In genomic region chr1:2381741-2382620, GRCh38 we compare ENCODE assay signal across 8 cellular contexts. TPM values are rescaled to one million over a fixed set of nuclear protein-coding genes. Genes with fewer than 3 reads are reported as not detected.
A peak's percentile ranks its signal among the peaks of the same experiment; 100 is the strongest.
DNase-seq lines count a peak whose midpoint lies in the region; ATAC-seq and TF ChIP-seq lines count a peak whose summit lies in the region.

No MANE protein-coding gene starts in this region.

- H3K9me3 ChIP-seq in BE2C: no peaks in the 10 kb centered on the region
- H3K9me3 ChIP-seq in NT2/D1 (ENCODE audit: insufficient read depth, low read length): no peaks in the 10 kb centered on the region
- no peaks in the 10 kb centered on the region for H3K9me3 ChIP-seq in naive thymus-derived CD4-positive, alpha-beta T cell (ENCODE audit: control insufficient read depth in 2 of 3, low read length in 3 of 3)

- DNase-seq in BE2C: peak; percentile 82
- DNase-seq in NT2/D1 (ENCODE audit: low read depth, low spot score): peak; percentile 47
- DNase-seq in activated CD8-positive, alpha-beta memory T cell treated with anti-CD3 and anti-CD28 coated beads, Interleukin-2, amount 50 U/mL, for 48 hours: peak; percentile 90
- DNase-seq in epithelial cell of proximal tubule (ENCODE audit: low read depth): no peak
- DNase-seq in naive thymus-derived CD4-positive, alpha-beta T cell: peak; percentile 55 to 83 (median 71)
- peak; percentile 28 to 53 for DNase-seq in stimulated activated CD8-positive, alpha-beta memory T cell treated with anti-CD3 and anti-CD28 coated beads, Interleukin-7, amount 100 ng/mL, for 48 hours (ENCODE audit: extremely low read depth in 1 of 2, low read depth in 1 of 2)
- DNase-seq in NCI-H1048 (lab: John Stamatoyannopoulos, UW): no peak

- intact Hi-C loops in naive thymus-derived CD4-positive, alpha-beta T cell (cut with micrococcal nuclease): loop anchor here (1.0 to 10.0 kb wide), 4 partner anchors 67 to 250 kb away; no protein-coding TSS in a partner anchor

- H3K36me3 Mint-ChIP-seq in naive thymus-derived CD4-positive, alpha-beta T cell: no peaks in the 10 kb centered on the region

- no peaks in the 10 kb centered on the region for H3K36me3 ChIP-seq in BE2C
- H3K36me3 ChIP-seq in NT2/D1 (ENCODE audit: insufficient read depth, insufficient read length, low read length): peaks cover 12% of the 10 kb centered on the region
- H3K36me3 ChIP-seq in naive thymus-derived CD4-positive, alpha-beta T cell (ENCODE audit: control insufficient read depth in 2 of 3, insufficient read depth in 3 of 3, low read length in 3 of 3): no peaks in the 10 kb centered on the region

- H3K27me3 ChIP-seq in BE2C (no peaks in the 10 kb centered on the region), NT2/D1 (ENCODE audit: insufficient read depth, insufficient read length) (no peaks in the 10 kb centered on the region)
- H3K27me3 ChIP-seq in naive thymus-derived CD4-positive, alpha-beta T cell (ENCODE audit: control insufficient read depth in 2 of 2, insufficient read depth in 2 of 2, low read length in 2 of 2): no peaks in the 10 kb centered on the region

- no peak overlapping the region for H3K27ac ChIP-seq in naive thymus-derived CD4-positive, alpha-beta T cell (ENCODE audit: low read depth, low read length)

- H3K4me1 ChIP-seq in BE2C (peaks cover 6% of the 10 kb centered on the region; the same call in 1 of the 2 replicates), NT2/D1 (ENCODE audit: insufficient read depth, insufficient read length) (peaks cover 7% of the 10 kb centered on the region)
- peaks cover 6 to 7% of the 10 kb centered on the region in 2 donors for H3K4me1 ChIP-seq in naive thymus-derived CD4-positive, alpha-beta T cell (ENCODE audit: control insufficient read depth in 2 of 2, insufficient read depth in 2 of 2, low read length in 2 of 2)

- H3K27me3 Mint-ChIP-seq in naive thymus-derived CD4-positive, alpha-beta T cell: no peaks in the 10 kb centered on the region

- ATAC-seq in GM19372 (IDR thresholded peaks at IDR 0.05; ENCODE audit: low read depth, unreplicated experiment): peak; percentile 76
- peak; percentile 97 for ATAC-seq in naive thymus-derived CD4-positive, alpha-beta T cell

- peaks cover 0 to 4% (median 0%) of the 10 kb centered on the region in 7 donors for H3K4me1 Mint-ChIP-seq in naive thymus-derived CD4-positive, alpha-beta T cell

- H3K4me3 Mint-ChIP-seq in naive thymus-derived CD4-positive, alpha-beta T cell: no peak overlapping the region

- peak; percentile 69 for TF ChIP-seq CTCF in BE2C (IDR thresholded peaks at IDR 0.05; ENCODE audit: low read depth, low read length)
- peak; percentile 85 for TF ChIP-seq CTCF in epithelial cell of proximal tubule (conservative IDR thresholded peaks at IDR 0.05; ENCODE audit: low read depth, low read length)

- CTCF ChIA-PET in naive thymus-derived CD4-positive, alpha-beta T cell (lab: Charles Lee): interaction anchor here (0.9 to 4.2 kb wide), 11 partner anchors 28 to 193 kb away, joined by 3 to 78 read pairs (median 4); partner anchors contain the start of gene FAAP20

- POLR2A ChIA-PET in naive thymus-derived CD4-positive, alpha-beta T cell (lab: Charles Lee): interaction anchor here (0.8 to 2.5 kb wide), 5 partner anchors 186 to 250 kb away, joined by 3 to 29 read pairs (median 5); partner anchors contain the start of gene FAAP20

- H3K27ac Mint-ChIP-seq in naive thymus-derived CD4-positive, alpha-beta T cell: no peak overlapping the region

- H3K4me3 ChIP-seq in BE2C (ENCODE audit: low read depth, low read length) (no peak overlapping the region), NT2/D1 (ENCODE audit: insufficient read length, low read depth) (no peak overlapping the region), epithelial cell of proximal tubule (ENCODE audit: low read depth, low read length) (no peak overlapping the region)
- no peak overlapping the region for H3K4me3 ChIP-seq in naive thymus-derived CD4-positive, alpha-beta T cell (ENCODE audit: low read length)

- H3K9ac ChIP-seq in NT2/D1 (ENCODE audit: insufficient read length, low read depth): peak overlapping the region; percentile 21

- no peaks in the 10 kb centered on the region for H3K9me3 Mint-ChIP-seq in naive thymus-derived CD4-positive, alpha-beta T cell

RNA-seq across cellular contexts. Expression of gene MORN1, which starts 9.4 kb away (rescaled TPM):
- 4.4 TPM for polyA plus RNA-seq in BE2C (2012; ENCODE audit: insufficient read depth, insufficient read length, low read depth)
- total RNA-seq in epithelial cell of proximal tubule: 3.2 and 8.1 TPM in 2 replicates
- total RNA-seq in naive thymus-derived CD4-positive, alpha-beta T cell: 10 to 100 TPM in 3 of 5 experiments, 1 to 10 TPM in 2; 8.5 to 16.4 (median 11.2) TPM
- 1 to 10 TPM; 5.0 to 5.3 TPM for polyA plus RNA-seq in naive thymus-derived CD4-positive, alpha-beta T cell

RNA-seq across cellular contexts. Expression of gene RER1, which starts 9.7 kb away (rescaled TPM):
- 113 TPM for polyA plus RNA-seq in BE2C (2012; ENCODE audit: insufficient read depth, insufficient read length, low read depth)
- 114 and 185 TPM in 2 replicates for total RNA-seq in epithelial cell of proximal tubule
- 100 to 1,000 TPM in 3 of 5 experiments, 10 to 100 TPM in 2; 71.0 to 150 (median 136) TPM for total RNA-seq in naive thymus-derived CD4-positive, alpha-beta T cell
- polyA plus RNA-seq in naive thymus-derived CD4-positive, alpha-beta T cell: 100 to 1,000 TPM; 110 to 116 TPM

RNA-seq across cellular contexts. Expression of gene PEX10, which starts 30.4 kb away (rescaled TPM):
- polyA plus RNA-seq in BE2C (2012; ENCODE audit: insufficient read depth, insufficient read length, low read depth): 21.7 TPM
- total RNA-seq in epithelial cell of proximal tubule: 26.5 and 44.1 TPM in 2 replicates
- total RNA-seq in naive thymus-derived CD4-positive, alpha-beta T cell: 10 to 100 TPM in 4 of 5 experiments, 1 to 10 TPM in 1; 8.7 to 14.9 (median 12.3) TPM
- 10 to 100 TPM in 1 of 2 donors, 1 to 10 TPM in 1; 9.1 to 10.4 TPM for polyA plus RNA-seq in naive thymus-derived CD4-positive, alpha-beta T cell

Comparison
In these comparisons a context has a peak if more than half of its experiments do, and no peak if none do; other contexts are left out.
1. DNase-seq: peak in BE2C (single experiment), NT2/D1 (single experiment), activated CD8-positive, alpha-beta memory T cell treated with anti-CD3 and anti-CD28 coated beads, Interleukin-2, amount 50 U/mL, for 48 hours (single experiment), naive thymus-derived CD4-positive, alpha-beta T cell (9 of 9) and stimulated activated CD8-positive, alpha-beta memory T cell treated with anti-CD3 and anti-CD28 coated beads, Interleukin-7, amount 100 ng/mL, for 48 hours (2 of 2); none in epithelial cell of proximal tubule (single experiment) and NCI-H1048 (single experiment).